In the genomic region with DNA sequence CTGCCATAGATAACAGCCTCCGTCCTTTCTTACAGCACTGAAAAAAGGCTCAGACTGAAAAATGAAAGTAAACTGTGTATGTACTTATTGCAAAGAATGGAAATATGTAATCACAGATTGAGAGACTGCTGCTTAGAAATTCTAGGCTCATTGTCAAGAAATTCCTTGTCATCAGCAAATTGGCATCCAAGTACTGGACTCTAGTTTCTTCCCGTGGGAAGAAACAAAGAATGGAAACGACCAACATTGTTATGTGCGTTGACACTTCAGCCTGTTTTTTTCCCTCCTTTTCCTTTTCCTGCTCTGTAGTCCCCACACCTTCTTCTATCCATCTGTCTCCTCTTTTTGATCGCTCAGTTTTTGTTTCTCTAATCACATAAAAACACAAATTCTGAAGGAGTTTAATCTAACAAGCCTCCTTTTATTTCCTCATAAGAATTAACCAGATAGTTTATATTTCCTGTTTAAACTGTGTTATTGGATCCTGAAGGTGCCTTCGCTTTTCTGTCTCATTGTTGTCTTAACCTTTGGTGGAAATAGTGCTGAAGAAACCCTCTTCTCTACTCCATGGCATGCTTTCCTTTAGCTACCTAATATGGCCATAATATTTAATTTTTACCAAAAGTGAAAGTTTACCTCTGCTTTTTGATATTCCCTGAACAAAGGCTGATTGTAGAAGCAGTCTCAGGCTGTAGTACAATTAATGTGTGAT, we compare ENCODE assay signal across 8 cellular contexts. TPM values are rescaled to one million over a fixed set of nuclear protein-coding genes. Genes with fewer than 3 reads are reported as not detected.
A peak's percentile ranks its signal among the peaks of the same experiment; 100 is the strongest.
DNase-seq lines count a peak whose midpoint lies in the region; ATAC-seq and TF ChIP-seq lines count a peak whose summit lies in the region.

No MANE protein-coding gene starts in this region.

- peak; percentile 21 for DNase-seq in DMS153 (lab: John Stamatoyannopoulos, UW)
- DNase-seq in stimulated activated effector memory CD8-positive, alpha-beta T cell treated with anti-CD3 and anti-CD28 coated beads, Interleukin-12 subunit alpha, Interleukin-12 subunit beta, amount 100 ng/mL, for 72 hours (ENCODE audit: low spot score in 2 of 2) = no peak
- DNase-seq in foreskin melanocyte = no peak
- no peak for DNase-seq in stimulated activated CD4-positive, alpha-beta T cell treated with anti-CD3 and anti-CD28 coated beads, Interleukin-4, amount 100 ng/mL, for 24 hours
- no peak for DNase-seq in NCI-H2171 (lab: John Stamatoyannopoulos, UW)

- no peak for TF ChIP-seq CTCF in gastroesophageal sphincter (IDR thresholded peaks at IDR 0.05)

- no peaks in the 10 kb centered on the region for H3K36me3 Mint-ChIP-seq in stimulated activated effector memory CD8-positive, alpha-beta T cell treated with anti-CD3 and anti-CD28 coated beads, Interleukin-12 subunit alpha, Interleukin-12 subunit beta, amount 100 ng/mL, for 72 hours

- peak overlapping the region; percentile 73 for H3K4me3 Mint-ChIP-seq in stimulated activated effector memory CD8-positive, alpha-beta T cell treated with anti-CD3 and anti-CD28 coated beads, Interleukin-12 subunit alpha, Interleukin-12 subunit beta, amount 100 ng/mL, for 72 hours

- H3K36me3 ChIP-seq in gastroesophageal sphincter = no peaks in the 10 kb centered on the region

- no peaks in the 10 kb centered on the region for H3K9me3 ChIP-seq in gastroesophageal sphincter

- H3K4me1 Mint-ChIP-seq in stimulated activated effector memory CD8-positive, alpha-beta T cell treated with anti-CD3 and anti-CD28 coated beads, Interleukin-12 subunit alpha, Interleukin-12 subunit beta, amount 100 ng/mL, for 72 hours = peaks cover 52% of the 10 kb centered on the region

- peak overlapping the region; percentile 74 to 89 (median 78) for H3K27ac ChIP-seq in gastroesophageal sphincter

- TF ChIP-seq EP300 in gastroesophageal sphincter (IDR thresholded peaks at IDR 0.05) = no peak

- no peak for TF ChIP-seq POLR2A in gastroesophageal sphincter (IDR thresholded peaks at IDR 0.05)

- peaks cover 3% of the 10 kb centered on the region for H3K9me3 Mint-ChIP-seq in stimulated activated effector memory CD8-positive, alpha-beta T cell treated with anti-CD3 and anti-CD28 coated beads, Interleukin-12 subunit alpha, Interleukin-12 subunit beta, amount 100 ng/mL, for 72 hours

- 6 to 16% methylated on average over 6 of the region's 6 CpGs for WGBS in gastroesophageal sphincter (ENCODE audit: low coverage in 1 of 2), 2 donors

- peak overlapping the region; percentile 89 for H3K27ac Mint-ChIP-seq in stimulated activated effector memory CD8-positive, alpha-beta T cell treated with anti-CD3 and anti-CD28 coated beads, Interleukin-12 subunit alpha, Interleukin-12 subunit beta, amount 100 ng/mL, for 72 hours

- ATAC-seq in GM21619 (IDR thresholded peaks at IDR 0.05; ENCODE audit: unreplicated experiment) = peak; percentile 77
- peak; percentile 70 for ATAC-seq in SK-N-SH treated with all-trans-retinoic acid at 6 μM for 48 hours
- peak; percentile 63 for ATAC-seq in gastroesophageal sphincter
- ATAC-seq in stimulated activated effector memory CD8-positive, alpha-beta T cell treated with anti-CD3 and anti-CD28 coated beads, Interleukin-12 subunit alpha, Interleukin-12 subunit beta, amount 100 ng/mL, for 72 hours = peak; percentile 87

- H3K4me1 ChIP-seq in gastroesophageal sphincter = peaks cover 0 to 19% (median 9%) of the 10 kb centered on the region in 3 donors

- H3K4me3 ChIP-seq in gastroesophageal sphincter = peak overlapping the region; percentile 49 to 88

- H3K27me3 ChIP-seq in gastroesophageal sphincter = no peaks in the 10 kb centered on the region

TF ChIP-seq in SK-N-SH treated with all-trans-retinoic acid at 6 μM for 48 hours, 23 proteins besides CTCF, POLR2A, EP300 and RAD21:
- TF ChIP-seq, protein P1, sequence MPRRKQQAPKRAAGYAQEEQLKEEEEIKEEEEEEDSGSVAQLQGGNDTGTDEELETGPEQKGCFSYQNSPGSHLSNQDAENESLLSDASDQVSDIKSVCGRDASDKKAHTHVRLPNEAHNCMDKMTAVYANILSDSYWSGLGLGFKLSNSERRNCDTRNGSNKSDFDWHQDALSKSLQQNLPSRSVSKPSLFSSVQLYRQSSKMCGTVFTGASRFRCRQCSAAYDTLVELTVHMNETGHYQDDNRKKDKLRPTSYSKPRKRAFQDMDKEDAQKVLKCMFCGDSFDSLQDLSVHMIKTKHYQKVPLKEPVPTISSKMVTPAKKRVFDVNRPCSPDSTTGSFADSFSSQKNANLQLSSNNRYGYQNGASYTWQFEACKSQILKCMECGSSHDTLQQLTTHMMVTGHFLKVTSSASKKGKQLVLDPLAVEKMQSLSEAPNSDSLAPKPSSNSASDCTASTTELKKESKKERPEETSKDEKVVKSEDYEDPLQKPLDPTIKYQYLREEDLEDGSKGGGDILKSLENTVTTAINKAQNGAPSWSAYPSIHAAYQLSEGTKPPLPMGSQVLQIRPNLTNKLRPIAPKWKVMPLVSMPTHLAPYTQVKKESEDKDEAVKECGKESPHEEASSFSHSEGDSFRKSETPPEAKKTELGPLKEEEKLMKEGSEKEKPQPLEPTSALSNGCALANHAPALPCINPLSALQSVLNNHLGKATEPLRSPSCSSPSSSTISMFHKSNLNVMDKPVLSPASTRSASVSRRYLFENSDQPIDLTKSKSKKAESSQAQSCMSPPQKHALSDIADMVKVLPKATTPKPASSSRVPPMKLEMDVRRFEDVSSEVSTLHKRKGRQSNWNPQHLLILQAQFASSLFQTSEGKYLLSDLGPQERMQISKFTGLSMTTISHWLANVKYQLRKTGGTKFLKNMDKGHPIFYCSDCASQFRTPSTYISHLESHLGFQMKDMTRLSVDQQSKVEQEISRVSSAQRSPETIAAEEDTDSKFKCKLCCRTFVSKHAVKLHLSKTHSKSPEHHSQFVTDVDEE (CRISPR knock-in tag; IDR thresholded peaks at IDR 0.05) = no peak
- no peak for TF ChIP-seq ESRRG (CRISPR knock-in tag; IDR thresholded peaks at IDR 0.05)
- TF ChIP-seq ARNTL (CRISPR knock-in tag; IDR thresholded peaks at IDR 0.05; ENCODE audit: borderline replicate concordance, low read depth) = no peak
- TF ChIP-seq ZFP3 (CRISPR knock-in tag; IDR thresholded peaks at IDR 0.05) = no peak
- no peak for TF ChIP-seq ZNF565 (CRISPR knock-in tag; conservative IDR thresholded peaks at IDR 0.05; ENCODE audit: low read depth)
- no peak for TF ChIP-seq RARB (CRISPR knock-in tag; IDR thresholded peaks at IDR 0.05)
- no peak for TF ChIP-seq ZNF70 (CRISPR knock-in tag; IDR thresholded peaks at IDR 0.05)
- TF ChIP-seq BACH2 (CRISPR knock-in tag; IDR thresholded peaks at IDR 0.05; ENCODE audit: borderline replicate concordance) = no peak
- TF ChIP-seq SNAI2 (CRISPR knock-in tag; IDR thresholded peaks at IDR 0.05) = no peak
- no peak for TF ChIP-seq TCF4 (CRISPR knock-in tag; IDR thresholded peaks at IDR 0.05; ENCODE audit: borderline replicate concordance)
- no peak for TF ChIP-seq OSR1 (CRISPR knock-in tag; IDR thresholded peaks at IDR 0.05)
- no peak for TF ChIP-seq TOX (CRISPR knock-in tag; IDR thresholded peaks at IDR 0.05; ENCODE audit: borderline replicate concordance)
- TF ChIP-seq, protein P2, sequence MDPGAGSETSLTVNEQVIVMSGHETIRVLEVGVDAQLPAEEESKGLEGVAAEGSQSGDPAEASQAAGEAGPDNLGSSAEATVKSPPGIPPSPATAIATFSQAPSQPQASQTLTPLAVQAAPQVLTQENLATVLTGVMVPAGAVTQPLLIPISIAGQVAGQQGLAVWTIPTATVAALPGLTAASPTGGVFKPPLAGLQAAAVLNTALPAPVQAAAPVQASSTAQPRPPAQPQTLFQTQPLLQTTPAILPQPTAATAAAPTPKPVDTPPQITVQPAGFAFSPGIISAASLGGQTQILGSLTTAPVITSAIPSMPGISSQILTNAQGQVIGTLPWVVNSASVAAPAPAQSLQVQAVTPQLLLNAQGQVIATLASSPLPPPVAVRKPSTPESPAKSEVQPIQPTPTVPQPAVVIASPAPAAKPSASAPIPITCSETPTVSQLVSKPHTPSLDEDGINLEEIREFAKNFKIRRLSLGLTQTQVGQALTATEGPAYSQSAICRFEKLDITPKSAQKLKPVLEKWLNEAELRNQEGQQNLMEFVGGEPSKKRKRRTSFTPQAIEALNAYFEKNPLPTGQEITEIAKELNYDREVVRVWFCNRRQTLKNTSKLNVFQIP (CRISPR knock-in tag; IDR thresholded peaks at IDR 0.05; ENCODE audit: borderline replicate concordance, low read depth) = no peak
- TF ChIP-seq ZNF8 (CRISPR knock-in tag; IDR thresholded peaks at IDR 0.05) = no peak
- no peak for TF ChIP-seq PPARA (CRISPR knock-in tag; IDR thresholded peaks at IDR 0.05; ENCODE audit: borderline replicate concordance)
- no peak for TF ChIP-seq ZFP30 (CRISPR knock-in tag; IDR thresholded peaks at IDR 0.05)
- TF ChIP-seq ZC3H10 (CRISPR knock-in tag; IDR thresholded peaks at IDR 0.05) = no peak
- TF ChIP-seq CSDC2 (CRISPR knock-in tag; IDR thresholded peaks at IDR 0.05) = no peak
- no peak for TF ChIP-seq ISL1 (CRISPR knock-in tag; IDR thresholded peaks at IDR 0.05)
- TF ChIP-seq GLIS3 (CRISPR knock-in tag; IDR thresholded peaks at IDR 0.05) = no peak

RNA-seq across cellular contexts. Expression of a gene that starts 20.0 kb away (rescaled TPM):
- total RNA-seq in gastroesophageal sphincter = 1 to 10 TPM; 1.2 to 8.9 (median 2.2) TPM

RNA-seq across cellular contexts. Expression of a gene that starts 50.1 kb away (rescaled TPM):
- total RNA-seq in gastroesophageal sphincter = 10 to 100 TPM; 30.0 to 86.6 (median 37.8) TPM
